2 cellular contexts compared by ENCODE assay signal in genomic region chr11:71948314-71949027, GRCh38.
TF ChIP-seq lines count a peak whose summit lies in the region.

No MANE protein-coding gene starts in this region.

TF ChIP-seq in HEK293, 187 proteins besides CTCF, POLR2A, EP300 and RAD21:
- TF ChIP-seq ZNF10 (tag by site-specific recombination; IDR thresholded peaks at IDR 0.05) (no peak), ZNF362 (tag by site-specific recombination; IDR thresholded peaks at IDR 0.05) (0 out of 2 replicates have a peak, but pooled peaks have one; percentile 21), ZNF555 (tag by site-specific recombination; conservative IDR thresholded peaks at IDR 0.05) (no peak)

TF ChIP-seq in endothelial cell of umbilical vein, 7 proteins besides CTCF, POLR2A, EP300 and RAD21:
- TF ChIP-seq MAX (IDR thresholded peaks at IDR 0.05; ENCODE audit: insufficient read depth, insufficient read length) (no peak), POLR2AphosphoS5 (IDR thresholded peaks at IDR 0.05; ENCODE audit: insufficient read depth, low read depth, low read length) (peak; percentile 20), MYC (IDR thresholded peaks at IDR 0.05; ENCODE audit: low read depth, low read length) (no peak)
